Comparison of ENCODE assay signal across 1 cellular context in the genomic region with DNA sequence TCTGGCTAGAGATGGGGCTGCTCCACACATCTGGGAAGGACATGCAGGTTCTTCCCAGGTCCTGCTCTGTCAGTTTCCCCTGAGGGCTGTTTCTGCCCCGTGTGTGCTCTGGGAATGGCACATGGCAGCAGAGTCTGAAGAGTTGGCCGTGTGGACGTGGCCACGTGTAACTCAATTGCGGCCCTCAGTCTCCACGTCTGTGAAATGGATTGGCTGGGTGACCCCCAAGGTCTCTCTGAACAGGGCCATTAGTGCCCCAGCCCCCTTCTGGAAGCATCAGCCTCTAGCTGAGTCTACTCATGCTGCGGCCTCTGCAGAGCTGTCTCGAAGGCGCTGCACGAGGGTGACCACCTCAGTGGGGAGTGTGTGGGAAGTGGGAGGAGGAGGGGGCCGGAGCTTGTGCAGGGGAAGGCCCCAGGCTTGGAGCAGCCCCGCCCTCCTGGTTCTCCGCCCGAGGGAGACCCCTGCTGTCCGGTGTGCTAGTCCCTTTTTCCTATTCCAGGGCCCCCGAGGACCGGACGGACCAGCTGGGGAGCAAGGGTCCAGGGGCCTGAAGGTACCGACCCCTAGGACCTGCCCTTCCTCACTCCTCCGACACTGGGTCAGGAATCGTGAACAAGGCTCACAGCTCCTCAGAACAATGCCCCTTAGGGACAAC.
TF ChIP-seq lines count a peak whose summit lies in the region.

No MANE protein-coding gene starts in this region.

TF ChIP-seq in GM23338, 12 proteins besides CTCF, POLR2A, EP300 and RAD21 (continued from another document):
- TF ChIP-seq REST (IDR thresholded peaks at IDR 0.05; ENCODE audit: unreplicated experiment) (no peak), EZH2 (IDR thresholded peaks at IDR 0.05; ENCODE audit: low read depth, unreplicated experiment) (no peak), CREB1 (CRISPR knock-in tag; IDR thresholded peaks at IDR 0.05; ENCODE audit: low read depth) (no peak), EZH2phosphoT487 (IDR thresholded peaks at IDR 0.05; ENCODE audit: unreplicated experiment) (no peak), STAT1 (IDR thresholded peaks at IDR 0.05; ENCODE audit: unreplicated experiment) (no peak), ZNF114 (CRISPR knock-in tag; IDR thresholded peaks at IDR 0.05) (no peak), JUNB (IDR thresholded peaks at IDR 0.05; ENCODE audit: unreplicated experiment) (no peak), NANOG (IDR thresholded peaks at IDR 0.05; ENCODE audit: borderline replicate concordance) (no peak)
- TF ChIP-seq, protein P1, sequence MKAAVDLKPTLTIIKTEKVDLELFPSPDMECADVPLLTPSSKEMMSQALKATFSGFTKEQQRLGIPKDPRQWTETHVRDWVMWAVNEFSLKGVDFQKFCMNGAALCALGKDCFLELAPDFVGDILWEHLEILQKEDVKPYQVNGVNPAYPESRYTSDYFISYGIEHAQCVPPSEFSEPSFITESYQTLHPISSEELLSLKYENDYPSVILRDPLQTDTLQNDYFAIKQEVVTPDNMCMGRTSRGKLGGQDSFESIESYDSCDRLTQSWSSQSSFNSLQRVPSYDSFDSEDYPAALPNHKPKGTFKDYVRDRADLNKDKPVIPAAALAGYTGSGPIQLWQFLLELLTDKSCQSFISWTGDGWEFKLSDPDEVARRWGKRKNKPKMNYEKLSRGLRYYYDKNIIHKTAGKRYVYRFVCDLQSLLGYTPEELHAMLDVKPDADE (IDR thresholded peaks at IDR 0.05) = no peak
